ENCODE assay signal across 8 cellular contexts in the genomic region with DNA sequence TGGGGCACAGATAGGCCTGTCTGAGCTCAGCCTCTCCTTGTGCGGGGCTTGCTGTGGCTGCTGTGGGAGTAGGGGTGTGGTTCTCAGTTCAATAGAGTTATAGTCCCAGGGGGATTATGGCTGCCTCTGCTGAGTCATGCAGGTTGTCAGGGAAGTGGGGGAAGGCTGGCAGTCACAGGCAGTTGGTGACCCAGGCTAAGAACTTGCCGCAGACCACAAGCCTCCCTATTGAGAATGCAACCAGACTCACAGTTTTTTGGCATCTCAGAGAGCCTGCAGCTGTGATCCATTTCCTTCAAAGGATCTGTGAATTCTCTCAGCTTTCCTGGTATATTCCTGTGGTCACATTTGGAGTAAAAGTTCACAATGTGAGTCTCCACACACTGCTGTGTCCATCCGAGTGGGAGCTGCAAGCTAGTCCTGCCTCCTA.
DNase-seq lines count a peak whose midpoint lies in the region; ATAC-seq and TF ChIP-seq lines count a peak whose summit lies in the region.

No MANE protein-coding gene starts in this region.

- DNase-seq in AG20443 (ENCODE audit: low spot score) (peak; percentile 66), GM19238 (ENCODE audit: insufficient read length, low spot score) (peak; percentile 7), SW480 (ENCODE audit: low spot score) (peak; percentile 86), mesothelial cell of epicardium (ENCODE audit: low spot score in 2 of 2, unreplicated experiment in 2 of 2) (no peak), putamen (ENCODE audit: low spot score) (no peak), mucosa of gallbladder (ENCODE audit: low spot score) (no peak)
- no peak for DNase-seq in activated CD8-positive, alpha-beta memory T cell treated with anti-CD3 and anti-CD28 coated beads, Interleukin-2, amount 50 U/mL, for 48 hours

- peak; percentile 98 for ATAC-seq in HG03378 (IDR thresholded peaks at IDR 0.05; ENCODE audit: unreplicated experiment)

- no peaks in the 10 kb centered on the region for H3K36me3 Mint-ChIP-seq in mesothelial cell of epicardium

- peaks cover 42% of the 10 kb centered on the region for H3K9me3 Mint-ChIP-seq in mesothelial cell of epicardium

- H3K4me3 Mint-ChIP-seq in mesothelial cell of epicardium = no peak overlapping the region

- H3K27me3 Mint-ChIP-seq in mesothelial cell of epicardium (ENCODE audit: low read depth) = no peaks in the 10 kb centered on the region

- peaks cover 17% of the 10 kb centered on the region for H3K4me1 Mint-ChIP-seq in mesothelial cell of epicardium

- TF ChIP-seq CTCF in mesothelial cell of epicardium (IDR thresholded peaks at IDR 0.05; ENCODE audit: unreplicated experiment) = no peak

- peak overlapping the region; percentile 21 for H3K27ac Mint-ChIP-seq in mesothelial cell of epicardium

Comparison
In these comparisons a context has a peak if more than half of its experiments do, and no peak if none do; other contexts are left out.
1. DNase-seq: peak in AG20443 (single experiment), GM19238 (single experiment) and SW480 (single experiment); none in mesothelial cell of epicardium (0 of 2), activated CD8-positive, alpha-beta memory T cell treated with anti-CD3 and anti-CD28 coated beads, Interleukin-2, amount 50 U/mL, for 48 hours (single experiment), putamen (single experiment) and mucosa of gallbladder (single experiment).